In the genomic region with DNA sequence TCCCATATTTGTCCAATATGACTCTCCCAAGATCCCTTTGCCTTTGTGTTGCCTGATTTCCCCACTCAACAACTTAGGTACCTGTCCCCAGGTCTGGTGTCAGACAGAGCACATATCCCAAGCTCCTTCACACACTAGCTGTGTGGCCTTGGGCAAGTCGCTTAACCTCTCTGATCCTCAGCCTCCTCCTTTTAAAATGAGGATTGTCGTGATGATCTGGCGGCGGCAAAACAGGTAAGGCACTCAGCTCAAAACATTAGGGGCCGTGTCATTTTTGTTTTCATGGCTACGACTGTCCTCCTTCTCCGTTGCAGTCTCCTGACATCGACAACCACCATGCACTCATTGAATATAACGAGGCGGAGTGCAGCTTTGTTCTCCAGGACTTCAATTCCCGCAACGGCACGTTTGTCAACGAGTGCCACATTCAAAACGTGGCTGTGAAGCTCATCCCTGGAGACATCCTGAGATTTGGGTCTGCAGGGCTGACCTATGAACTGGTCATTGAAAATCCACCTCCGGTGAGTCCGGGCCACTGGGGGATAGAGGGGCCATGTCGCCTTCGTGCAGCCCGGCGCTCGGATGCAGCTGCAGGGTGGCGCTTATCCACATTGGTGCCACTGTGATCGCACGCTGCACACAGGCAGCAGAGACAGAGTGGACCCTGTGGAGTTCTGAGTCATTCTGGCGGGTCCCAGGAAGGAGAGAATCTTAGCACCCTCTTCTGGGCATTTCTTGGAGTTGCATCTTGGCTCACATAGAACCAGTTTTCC, we compare ENCODE assay signal across 1 cellular context.
A peak's percentile ranks its signal among the peaks of the same experiment; 100 is the strongest.
TF ChIP-seq lines count a peak whose summit lies in the region.

No MANE protein-coding gene starts in this region.

TF ChIP-seq in K562, 482 proteins besides CTCF, POLR2A, EP300 and RAD21 (continued from another document and continues in another):
- TF ChIP-seq, protein P1, sequence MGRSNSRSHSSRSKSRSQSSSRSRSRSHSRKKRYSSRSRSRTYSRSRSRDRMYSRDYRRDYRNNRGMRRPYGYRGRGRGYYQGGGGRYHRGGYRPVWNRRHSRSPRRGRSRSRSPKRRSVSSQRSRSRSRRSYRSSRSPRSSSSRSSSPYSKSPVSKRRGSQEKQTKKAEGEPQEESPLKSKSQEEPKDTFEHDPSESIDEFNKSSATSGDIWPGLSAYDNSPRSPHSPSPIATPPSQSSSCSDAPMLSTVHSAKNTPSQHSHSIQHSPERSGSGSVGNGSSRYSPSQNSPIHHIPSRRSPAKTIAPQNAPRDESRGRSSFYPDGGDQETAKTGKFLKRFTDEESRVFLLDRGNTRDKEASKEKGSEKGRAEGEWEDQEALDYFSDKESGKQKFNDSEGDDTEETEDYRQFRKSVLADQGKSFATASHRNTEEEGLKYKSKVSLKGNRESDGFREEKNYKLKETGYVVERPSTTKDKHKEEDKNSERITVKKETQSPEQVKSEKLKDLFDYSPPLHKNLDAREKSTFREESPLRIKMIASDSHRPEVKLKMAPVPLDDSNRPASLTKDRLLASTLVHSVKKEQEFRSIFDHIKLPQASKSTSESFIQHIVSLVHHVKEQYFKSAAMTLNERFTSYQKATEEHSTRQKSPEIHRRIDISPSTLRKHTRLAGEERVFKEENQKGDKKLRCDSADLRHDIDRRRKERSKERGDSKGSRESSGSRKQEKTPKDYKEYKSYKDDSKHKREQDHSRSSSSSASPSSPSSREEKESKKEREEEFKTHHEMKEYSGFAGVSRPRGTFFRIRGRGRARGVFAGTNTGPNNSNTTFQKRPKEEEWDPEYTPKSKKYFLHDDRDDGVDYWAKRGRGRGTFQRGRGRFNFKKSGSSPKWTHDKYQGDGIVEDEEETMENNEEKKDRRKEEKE (IDR thresholded peaks at IDR 0.05; ENCODE audit: borderline replicate concordance in 1 of 2, control insufficient read depth in 1 of 2, low read depth in 2 of 2, low read length in 1 of 2) = no peak
- TF ChIP-seq, protein P2, sequence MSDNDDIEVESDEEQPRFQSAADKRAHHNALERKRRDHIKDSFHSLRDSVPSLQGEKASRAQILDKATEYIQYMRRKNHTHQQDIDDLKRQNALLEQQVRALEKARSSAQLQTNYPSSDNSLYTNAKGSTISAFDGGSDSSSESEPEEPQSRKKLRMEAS (CRISPR knock-in tag; IDR thresholded peaks at IDR 0.05) = peak; percentile 41; the same call in 1 of the 2 replicates
- TF ChIP-seq, protein P3, sequence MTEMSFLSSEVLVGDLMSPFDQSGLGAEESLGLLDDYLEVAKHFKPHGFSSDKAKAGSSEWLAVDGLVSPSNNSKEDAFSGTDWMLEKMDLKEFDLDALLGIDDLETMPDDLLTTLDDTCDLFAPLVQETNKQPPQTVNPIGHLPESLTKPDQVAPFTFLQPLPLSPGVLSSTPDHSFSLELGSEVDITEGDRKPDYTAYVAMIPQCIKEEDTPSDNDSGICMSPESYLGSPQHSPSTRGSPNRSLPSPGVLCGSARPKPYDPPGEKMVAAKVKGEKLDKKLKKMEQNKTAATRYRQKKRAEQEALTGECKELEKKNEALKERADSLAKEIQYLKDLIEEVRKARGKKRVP (CRISPR knock-in tag; IDR thresholded peaks at IDR 0.05) = 0 out of 2 replicates have a peak, but pooled peaks have one; percentile 6
- TF ChIP-seq, protein P4, sequence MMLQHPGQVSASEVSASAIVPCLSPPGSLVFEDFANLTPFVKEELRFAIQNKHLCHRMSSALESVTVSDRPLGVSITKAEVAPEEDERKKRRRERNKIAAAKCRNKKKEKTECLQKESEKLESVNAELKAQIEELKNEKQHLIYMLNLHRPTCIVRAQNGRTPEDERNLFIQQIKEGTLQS (IDR thresholded peaks at IDR 0.05) = peak; percentile 81
- TF ChIP-seq, protein P4 (CRISPR knock-in tag; conservative IDR thresholded peaks at IDR 0.05) = peak; percentile 58; the same call in 1 of the 2 replicates
- TF ChIP-seq CBX1 (IDR thresholded peaks at IDR 0.05; ENCODE audit: low read depth) (0 out of 2 replicates have a peak, but pooled peaks have one; percentile 55), MYC (IDR thresholded peaks at IDR 0.05; ENCODE audit: low read depth, low read length) (peak; percentile 39; the same call in 1 of the 2 replicates), MYC (CRISPR knock-in tag; IDR thresholded peaks at IDR 0.05; ENCODE audit: borderline replicate concordance, low read depth) (no peak), MYNN (IDR thresholded peaks at IDR 0.05) (0 out of 2 replicates have a peak, but pooled peaks have one; percentile 53), MYNN (CRISPR knock-in tag; IDR thresholded peaks at IDR 0.05) (no peak), ZNF274 (IDR thresholded peaks at IDR 0.05; ENCODE audit: borderline replicate concordance, low read depth, low read length) (no peak), KDM1A (IDR thresholded peaks at IDR 0.05) (peak; percentile 48 to 70), RNF2 (IDR thresholded peaks at IDR 0.05) (peak; percentile 33; the same call in 1 of the 2 replicates), ZNF77 (CRISPR knock-in tag; IDR thresholded peaks at IDR 0.05) (no peak), TSC22D4 (tag; IDR thresholded peaks at IDR 0.05) (no peak), SMAD2 (IDR thresholded peaks at IDR 0.05; ENCODE audit: low read depth, low read length) (no peak), MAFG (tag; conservative IDR thresholded peaks at IDR 0.05) (0 out of 2 replicates have a peak, but pooled peaks have one; percentile 29), ESRRA (IDR thresholded peaks at IDR 0.05; ENCODE audit: borderline replicate concordance, low read depth) (0 out of 2 replicates have a peak, but pooled peaks have one; percentile 24), ZNF766 (CRISPR knock-in tag; conservative IDR thresholded peaks at IDR 0.05) (no peak), ADNP (tag; IDR thresholded peaks at IDR 0.05) (peak; percentile 80), TEAD1 (CRISPR knock-in tag; IDR thresholded peaks at IDR 0.05) (peak in 1 of 2 experiments; percentile 27; a peak in 1 of 4 replicates), ZNF507 (tag; conservative IDR thresholded peaks at IDR 0.05) (no peak), PTBP1 (IDR thresholded peaks at IDR 0.05; ENCODE audit: low read depth, low read length) (peak; percentile 93), ATF7 (IDR thresholded peaks at IDR 0.05) (peak; percentile 60), ZNF696 (CRISPR knock-in tag; conservative IDR thresholded peaks at IDR 0.05) (no peak), ZNF354B (CRISPR knock-in tag; IDR thresholded peaks at IDR 0.05) (no peak), MXI1 (IDR thresholded peaks at IDR 0.05; ENCODE audit: low read depth, low read length) (no peak), SMARCA5 (IDR thresholded peaks at IDR 0.05) (0 out of 2 replicates have a peak, but pooled peaks have one; percentile 77), HDAC2 (IDR thresholded peaks at IDR 0.05) (peak; percentile 62), JUNB (CRISPR knock-in tag; conservative IDR thresholded peaks at IDR 0.05) (0 out of 2 replicates have a peak, but pooled peaks have one; percentile 54), WHSC1 (IDR thresholded peaks at IDR 0.05; ENCODE audit: low read length) (no peak), BACH1 (tag; IDR thresholded peaks at IDR 0.05) (no peak), ZFP36 (IDR thresholded peaks at IDR 0.05; ENCODE audit: low read depth, low read length, partially characterized antibody) (peak; percentile 91), GABPA (tag; conservative IDR thresholded peaks at IDR 0.05; ENCODE audit: low read depth) (0 out of 2 replicates have a peak, but pooled peaks have one; percentile 10), CTBP1 (IDR thresholded peaks at IDR 0.05; ENCODE audit: borderline replicate concordance) (peak; percentile 40; the same call in 1 of the 2 replicates), ZC3H8 (IDR thresholded peaks at IDR 0.05) (no peak), CC2D1A (IDR thresholded peaks at IDR 0.05) (peak; percentile 79; the same call in 1 of the 2 replicates), RB1 (IDR thresholded peaks at IDR 0.05; ENCODE audit: low read depth) (peak; percentile 66; the same call in 1 of the 2 replicates)
- TF ChIP-seq, protein P5, sequence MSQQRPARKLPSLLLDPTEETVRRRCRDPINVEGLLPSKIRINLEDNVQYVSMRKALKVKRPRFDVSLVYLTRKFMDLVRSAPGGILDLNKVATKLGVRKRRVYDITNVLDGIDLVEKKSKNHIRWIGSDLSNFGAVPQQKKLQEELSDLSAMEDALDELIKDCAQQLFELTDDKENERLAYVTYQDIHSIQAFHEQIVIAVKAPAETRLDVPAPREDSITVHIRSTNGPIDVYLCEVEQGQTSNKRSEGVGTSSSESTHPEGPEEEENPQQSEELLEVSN (IDR thresholded peaks at IDR 0.05; ENCODE audit: borderline replicate concordance in 1 of 2, extremely low read depth in 1 of 2, insufficient read depth in 1 of 2, insufficient read length in 1 of 2, low read depth in 1 of 2, low read length in 1 of 2, poor library complexity in 1 of 2, severe bottlenecking in 1 of 2) = peak in 1 of 2 experiments; percentile 22
- TF ChIP-seq, protein P6, sequence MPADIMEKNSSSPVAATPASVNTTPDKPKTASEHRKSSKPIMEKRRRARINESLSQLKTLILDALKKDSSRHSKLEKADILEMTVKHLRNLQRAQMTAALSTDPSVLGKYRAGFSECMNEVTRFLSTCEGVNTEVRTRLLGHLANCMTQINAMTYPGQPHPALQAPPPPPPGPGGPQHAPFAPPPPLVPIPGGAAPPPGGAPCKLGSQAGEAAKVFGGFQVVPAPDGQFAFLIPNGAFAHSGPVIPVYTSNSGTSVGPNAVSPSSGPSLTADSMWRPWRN (IDR thresholded peaks at IDR 0.05; ENCODE audit: low read depth) = no peak
- TF ChIP-seq, protein P7, sequence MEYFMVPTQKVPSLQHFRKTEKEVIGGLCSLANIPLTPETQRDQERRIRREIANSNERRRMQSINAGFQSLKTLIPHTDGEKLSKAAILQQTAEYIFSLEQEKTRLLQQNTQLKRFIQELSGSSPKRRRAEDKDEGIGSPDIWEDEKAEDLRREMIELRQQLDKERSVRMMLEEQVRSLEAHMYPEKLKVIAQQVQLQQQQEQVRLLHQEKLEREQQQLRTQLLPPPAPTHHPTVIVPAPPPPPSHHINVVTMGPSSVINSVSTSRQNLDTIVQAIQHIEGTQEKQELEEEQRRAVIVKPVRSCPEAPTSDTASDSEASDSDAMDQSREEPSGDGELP (CRISPR knock-in tag; IDR thresholded peaks at IDR 0.05; ENCODE audit: borderline replicate concordance) = peak; percentile 53; the same call in 1 of the 2 replicates
- TF ChIP-seq, protein P8, sequence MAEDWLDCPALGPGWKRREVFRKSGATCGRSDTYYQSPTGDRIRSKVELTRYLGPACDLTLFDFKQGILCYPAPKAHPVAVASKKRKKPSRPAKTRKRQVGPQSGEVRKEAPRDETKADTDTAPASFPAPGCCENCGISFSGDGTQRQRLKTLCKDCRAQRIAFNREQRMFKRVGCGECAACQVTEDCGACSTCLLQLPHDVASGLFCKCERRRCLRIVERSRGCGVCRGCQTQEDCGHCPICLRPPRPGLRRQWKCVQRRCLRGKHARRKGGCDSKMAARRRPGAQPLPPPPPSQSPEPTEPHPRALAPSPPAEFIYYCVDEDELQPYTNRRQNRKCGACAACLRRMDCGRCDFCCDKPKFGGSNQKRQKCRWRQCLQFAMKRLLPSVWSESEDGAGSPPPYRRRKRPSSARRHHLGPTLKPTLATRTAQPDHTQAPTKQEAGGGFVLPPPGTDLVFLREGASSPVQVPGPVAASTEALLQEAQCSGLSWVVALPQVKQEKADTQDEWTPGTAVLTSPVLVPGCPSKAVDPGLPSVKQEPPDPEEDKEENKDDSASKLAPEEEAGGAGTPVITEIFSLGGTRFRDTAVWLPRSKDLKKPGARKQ (CRISPR knock-in tag; IDR thresholded peaks at IDR 0.05) = 0 out of 2 replicates have a peak, but pooled peaks have one; percentile 10
- TF ChIP-seq, protein P9, sequence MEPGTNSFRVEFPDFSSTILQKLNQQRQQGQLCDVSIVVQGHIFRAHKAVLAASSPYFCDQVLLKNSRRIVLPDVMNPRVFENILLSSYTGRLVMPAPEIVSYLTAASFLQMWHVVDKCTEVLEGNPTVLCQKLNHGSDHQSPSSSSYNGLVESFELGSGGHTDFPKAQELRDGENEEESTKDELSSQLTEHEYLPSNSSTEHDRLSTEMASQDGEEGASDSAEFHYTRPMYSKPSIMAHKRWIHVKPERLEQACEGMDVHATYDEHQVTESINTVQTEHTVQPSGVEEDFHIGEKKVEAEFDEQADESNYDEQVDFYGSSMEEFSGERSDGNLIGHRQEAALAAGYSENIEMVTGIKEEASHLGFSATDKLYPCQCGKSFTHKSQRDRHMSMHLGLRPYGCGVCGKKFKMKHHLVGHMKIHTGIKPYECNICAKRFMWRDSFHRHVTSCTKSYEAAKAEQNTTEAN (CRISPR knock-in tag; IDR thresholded peaks at IDR 0.05) = no peak
- TF ChIP-seq, protein P10, sequence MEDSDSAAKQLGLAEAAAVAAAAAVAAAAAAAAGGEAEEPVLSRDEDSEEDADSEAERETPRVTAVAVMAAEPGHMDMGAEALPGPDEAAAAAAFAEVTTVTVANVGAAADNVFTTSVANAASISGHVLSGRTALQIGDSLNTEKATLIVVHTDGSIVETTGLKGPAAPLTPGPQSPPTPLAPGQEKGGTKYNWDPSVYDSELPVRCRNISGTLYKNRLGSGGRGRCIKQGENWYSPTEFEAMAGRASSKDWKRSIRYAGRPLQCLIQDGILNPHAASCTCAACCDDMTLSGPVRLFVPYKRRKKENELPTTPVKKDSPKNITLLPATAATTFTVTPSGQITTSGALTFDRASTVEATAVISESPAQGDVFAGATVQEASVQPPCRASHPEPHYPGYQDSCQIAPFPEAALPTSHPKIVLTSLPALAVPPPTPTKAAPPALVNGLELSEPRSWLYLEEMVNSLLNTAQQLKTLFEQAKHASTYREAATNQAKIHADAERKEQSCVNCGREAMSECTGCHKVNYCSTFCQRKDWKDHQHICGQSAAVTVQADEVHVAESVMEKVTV (CRISPR knock-in tag; IDR thresholded peaks at IDR 0.05) = peak; percentile 94
- TF ChIP-seq, protein P11, sequence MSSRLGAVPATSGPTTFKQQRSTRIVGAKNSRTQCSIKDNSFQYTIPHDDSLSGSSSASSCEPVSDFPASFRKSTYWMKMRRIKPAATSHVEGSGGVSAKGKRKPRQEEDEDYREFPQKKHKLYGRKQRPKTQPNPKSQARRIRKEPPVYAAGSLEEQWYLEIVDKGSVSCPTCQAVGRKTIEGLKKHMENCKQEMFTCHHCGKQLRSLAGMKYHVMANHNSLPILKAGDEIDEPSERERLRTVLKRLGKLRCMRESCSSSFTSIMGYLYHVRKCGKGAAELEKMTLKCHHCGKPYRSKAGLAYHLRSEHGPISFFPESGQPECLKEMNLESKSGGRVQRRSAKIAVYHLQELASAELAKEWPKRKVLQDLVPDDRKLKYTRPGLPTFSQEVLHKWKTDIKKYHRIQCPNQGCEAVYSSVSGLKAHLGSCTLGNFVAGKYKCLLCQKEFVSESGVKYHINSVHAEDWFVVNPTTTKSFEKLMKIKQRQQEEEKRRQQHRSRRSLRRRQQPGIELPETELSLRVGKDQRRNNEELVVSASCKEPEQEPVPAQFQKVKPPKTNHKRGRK (tag; IDR thresholded peaks at IDR 0.05) = no peak
- TF ChIP-seq, protein P12, sequence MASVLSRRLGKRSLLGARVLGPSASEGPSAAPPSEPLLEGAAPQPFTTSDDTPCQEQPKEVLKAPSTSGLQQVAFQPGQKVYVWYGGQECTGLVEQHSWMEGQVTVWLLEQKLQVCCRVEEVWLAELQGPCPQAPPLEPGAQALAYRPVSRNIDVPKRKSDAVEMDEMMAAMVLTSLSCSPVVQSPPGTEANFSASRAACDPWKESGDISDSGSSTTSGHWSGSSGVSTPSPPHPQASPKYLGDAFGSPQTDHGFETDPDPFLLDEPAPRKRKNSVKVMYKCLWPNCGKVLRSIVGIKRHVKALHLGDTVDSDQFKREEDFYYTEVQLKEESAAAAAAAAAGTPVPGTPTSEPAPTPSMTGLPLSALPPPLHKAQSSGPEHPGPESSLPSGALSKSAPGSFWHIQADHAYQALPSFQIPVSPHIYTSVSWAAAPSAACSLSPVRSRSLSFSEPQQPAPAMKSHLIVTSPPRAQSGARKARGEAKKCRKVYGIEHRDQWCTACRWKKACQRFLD (CRISPR knock-in tag; IDR thresholded peaks at IDR 0.05) = no peak
